1 cellular context compared by ENCODE assay signal in the genomic region with DNA sequence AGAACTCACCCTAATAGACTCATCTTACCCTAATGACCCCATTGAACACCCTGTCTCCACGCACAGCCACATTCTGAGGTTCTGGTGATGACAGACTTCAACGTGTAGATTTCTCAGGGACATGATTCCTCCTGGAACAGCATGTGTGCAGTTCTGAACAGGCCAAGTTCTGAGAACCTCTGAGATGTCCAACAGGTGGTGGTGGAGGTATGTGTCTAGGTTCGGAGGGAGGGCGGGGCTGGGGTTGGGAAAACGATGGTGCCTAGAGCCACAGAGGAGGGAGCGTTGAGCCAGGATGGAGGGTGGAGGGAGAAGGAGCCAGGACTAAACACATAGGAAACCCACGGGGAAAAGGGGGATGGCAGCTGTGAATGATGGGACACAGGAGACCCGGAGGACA.
TF ChIP-seq lines count a peak whose summit lies in the region.

No MANE protein-coding gene starts in this region.

TF ChIP-seq in HEK293, 187 proteins besides CTCF, POLR2A, EP300 and RAD21:
- TF ChIP-seq SCRT1 (tag by site-specific recombination; IDR thresholded peaks at IDR 0.05; ENCODE audit: borderline replicate concordance) (peak; percentile 59; the same call in 1 of the 2 replicates), ZNF501 (tag by site-specific recombination; IDR thresholded peaks at IDR 0.05) (no peak), ZSCAN16 (tag by site-specific recombination; IDR thresholded peaks at IDR 0.05) (no peak), SCRT2 (tag by site-specific recombination; IDR thresholded peaks at IDR 0.05) (peak; percentile 68)
- TF ChIP-seq, protein P1, sequence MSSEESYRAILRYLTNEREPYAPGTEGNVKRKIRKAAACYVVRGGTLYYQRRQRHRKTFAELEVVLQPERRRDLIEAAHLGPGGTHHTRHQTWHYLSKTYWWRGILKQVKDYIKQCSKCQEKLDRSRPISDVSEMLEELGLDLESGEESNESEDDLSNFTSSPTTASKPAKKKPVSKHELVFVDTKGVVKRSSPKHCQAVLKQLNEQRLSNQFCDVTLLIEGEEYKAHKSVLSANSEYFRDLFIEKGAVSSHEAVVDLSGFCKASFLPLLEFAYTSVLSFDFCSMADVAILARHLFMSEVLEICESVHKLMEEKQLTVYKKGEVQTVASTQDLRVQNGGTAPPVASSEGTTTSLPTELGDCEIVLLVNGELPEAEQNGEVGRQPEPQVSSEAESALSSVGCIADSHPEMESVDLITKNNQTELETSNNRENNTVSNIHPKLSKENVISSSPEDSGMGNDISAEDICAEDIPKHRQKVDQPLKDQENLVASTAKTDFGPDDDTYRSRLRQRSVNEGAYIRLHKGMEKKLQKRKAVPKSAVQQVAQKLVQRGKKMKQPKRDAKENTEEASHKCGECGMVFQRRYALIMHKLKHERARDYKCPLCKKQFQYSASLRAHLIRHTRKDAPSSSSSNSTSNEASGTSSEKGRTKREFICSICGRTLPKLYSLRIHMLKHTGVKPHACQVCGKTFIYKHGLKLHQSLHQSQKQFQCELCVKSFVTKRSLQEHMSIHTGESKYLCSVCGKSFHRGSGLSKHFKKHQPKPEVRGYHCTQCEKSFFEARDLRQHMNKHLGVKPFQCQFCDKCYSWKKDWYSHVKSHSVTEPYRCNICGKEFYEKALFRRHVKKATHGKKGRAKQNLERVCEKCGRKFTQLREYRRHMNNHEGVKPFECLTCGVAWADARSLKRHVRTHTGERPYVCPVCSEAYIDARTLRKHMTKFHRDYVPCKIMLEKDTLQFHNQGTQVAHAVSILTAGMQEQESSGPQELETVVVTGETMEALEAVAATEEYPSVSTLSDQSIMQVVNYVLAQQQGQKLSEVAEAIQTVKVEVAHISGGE (tag by site-specific recombination; conservative IDR thresholded peaks at IDR 0.05; ENCODE audit: low read depth) = no peak
